ENCODE assay signal across 16 cellular contexts in the genomic region with DNA sequence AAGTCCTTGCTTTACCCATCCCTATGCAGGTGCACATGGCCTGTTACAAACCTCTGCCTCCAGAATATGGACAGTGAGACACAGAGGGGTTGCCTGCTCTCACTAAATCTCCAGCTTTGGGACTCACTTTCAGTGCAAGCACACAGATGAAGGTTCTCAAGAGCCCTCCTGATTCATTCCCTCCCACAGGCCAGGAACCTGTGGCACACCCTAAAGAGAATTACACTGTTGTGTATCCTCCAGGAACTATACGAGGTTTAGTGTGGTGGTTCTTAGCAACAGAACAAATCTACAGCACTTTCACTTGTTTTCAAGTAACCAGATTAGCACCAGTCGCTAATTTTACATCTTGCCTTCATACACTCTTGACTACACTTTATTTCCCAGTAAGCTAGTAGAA.
A peak's percentile ranks its signal among the peaks of the same experiment; 100 is the strongest.
DNase-seq lines count a peak whose midpoint lies in the region; ATAC-seq and TF ChIP-seq lines count a peak whose summit lies in the region.
"Had no signal": no experiment of that assay in that cellular context is flagged by ENCODE, and none has a peak within 500 bp of the region (broad histone marks: within the 10 kb centered on the region; RNA-seq: fewer than 3 reads in every experiment).

No MANE protein-coding gene starts in this region.

- peak; percentile 78 for ATAC-seq in left colon

- WGBS in spleen, 5 donors: 71 to 86% (median 77%) methylated on average over 2 of the region's 2 CpGs

- peak overlapping the region; percentile 12 for H3K27ac ChIP-seq in colonic mucosa
- no peak overlapping the region for H3K27ac ChIP-seq in spleen
- H3K27ac ChIP-seq: GM23248 had no signal

- TF ChIP-seq CTCF in colonic mucosa (IDR thresholded peaks at IDR 0.05): no peak
- TF ChIP-seq CTCF in nephron (IDR thresholded peaks at IDR 0.05; ENCODE audit: unreplicated experiment in 3 of 3): no peak
- no peak for TF ChIP-seq CTCF in spleen (IDR thresholded peaks at IDR 0.05 in 8 of 11, conservative IDR thresholded peaks at IDR 0.05 in 3 of 11)

- H3K4me3 Mint-ChIP-seq in nephron: no peak overlapping the region
- H3K4me3 Mint-ChIP-seq: CD4-positive, alpha-beta memory T cell had no signal

- no peak for DNase-seq in colonic mucosa
- DNase-seq in left colon: no peak
- DNase-seq in spleen: peak; percentile 17
- DNase-seq in SW480 (ENCODE audit: low spot score): no peak
- no peak for DNase-seq in amniotic stem cell (lab: John Stamatoyannopoulos, UW)
- DNase-seq in GF-D8 (lab: John Stamatoyannopoulos, UW): no peak
- DNase-seq: C1 segment of cervical spinal cord; Calu3; CD4-positive, alpha-beta memory T cell; COR-L47; DMS53; DMS79 treated with DMSO at 0.1 percent for 48 hours; GM23248; H7; HCEC 1CT had no signal

- H3K27me3 Mint-ChIP-seq in nephron (ENCODE audit: low read depth): peaks cover 30% of the 10 kb centered on the region

- H3K36me3 ChIP-seq in colonic mucosa: no peaks in the 10 kb centered on the region
- no peaks in the 10 kb centered on the region for H3K36me3 ChIP-seq in spleen

- H3K27me3 ChIP-seq in colonic mucosa: no peaks in the 10 kb centered on the region
- peaks cover 0 to 16% (median 0%) of the 10 kb centered on the region in 7 donors for H3K27me3 ChIP-seq in spleen (replicated peaks in 1 of 7)

- H3K27ac Mint-ChIP-seq in nephron: peak overlapping the region; percentile 81 to 93 (median 89)
- H3K27ac Mint-ChIP-seq: CD4-positive, alpha-beta memory T cell had no signal

- intact Hi-C loops in colonic mucosa (cut with DNase I) (no loop called here), left colon (cut with DNase I, micrococcal nuclease) (no loop called here), spleen (cut with DNase I; ENCODE audit: low total_unique reads) (no loop called here)

- H3K4me3 ChIP-seq in colonic mucosa: no peak overlapping the region
- no peak overlapping the region for H3K4me3 ChIP-seq in spleen
- H3K4me3 ChIP-seq: GM23248 had no signal

- no peak overlapping the region for H3K9ac ChIP-seq in colonic mucosa (ENCODE audit: low read depth in 2 of 2, low read length in 2 of 2)
- H3K9ac ChIP-seq: GM23248 had no signal

- peaks cover 4% of the 10 kb centered on the region for H3K4me1 ChIP-seq in colonic mucosa
- peaks cover 0 to 16% (median 5%) of the 10 kb centered on the region in 6 donors for H3K4me1 ChIP-seq in spleen

- peaks cover 82% of the 10 kb centered on the region for H3K4me1 Mint-ChIP-seq in nephron
- H3K4me1 Mint-ChIP-seq: CD4-positive, alpha-beta memory T cell had no signal

- H3K36me3 Mint-ChIP-seq in nephron (ENCODE audit: low read depth): no peaks in the 10 kb centered on the region
- H3K36me3 Mint-ChIP-seq: CD4-positive, alpha-beta memory T cell had no signal

- no peak for TF ChIP-seq POLR2A in spleen (IDR thresholded peaks at IDR 0.05)

- H3K9me3 ChIP-seq in colonic mucosa (no peaks in the 10 kb centered on the region), spleen (no peaks in the 10 kb centered on the region)

- no peaks in the 10 kb centered on the region for H3K9me3 Mint-ChIP-seq in nephron
- H3K9me3 Mint-ChIP-seq: CD4-positive, alpha-beta memory T cell had no signal
